9 cellular contexts compared by ENCODE assay signal in genomic region chrX:125172531-125172930, GRCh38.
"Had no signal": no experiment of that assay in that cellular context is flagged by ENCODE, and none has a peak within 500 bp of the region (broad histone marks: within the 10 kb centered on the region; RNA-seq: fewer than 3 reads in every experiment).

No MANE protein-coding gene starts in this region.

- H3K4me2 ChIP-seq: GM23338 had no signal

- ATAC-seq: GM23338 had no signal

- H3K4me3 Mint-ChIP-seq: GM23338, H9, HFFc6, IgD-negative memory B cell had no signal

- H3K4me1 Mint-ChIP-seq: IgD-negative memory B cell had no signal

- H3K36me3 Mint-ChIP-seq: IgD-negative memory B cell had no signal

- H2AFZ ChIP-seq: GM23338 had no signal

- H3K4me3 ChIP-seq: GM23338 had no signal

- H3K27ac Mint-ChIP-seq: GM23338, H9, HFFc6 had no signal

- DNase-seq: H9, HCEC 1CT, HFFc6, KBM-7 had no signal

- FAIRE-seq: H1, H54, HTR-8/SVneo had no signal
